ENCODE assay signal across 1 cellular context in the genomic region with DNA sequence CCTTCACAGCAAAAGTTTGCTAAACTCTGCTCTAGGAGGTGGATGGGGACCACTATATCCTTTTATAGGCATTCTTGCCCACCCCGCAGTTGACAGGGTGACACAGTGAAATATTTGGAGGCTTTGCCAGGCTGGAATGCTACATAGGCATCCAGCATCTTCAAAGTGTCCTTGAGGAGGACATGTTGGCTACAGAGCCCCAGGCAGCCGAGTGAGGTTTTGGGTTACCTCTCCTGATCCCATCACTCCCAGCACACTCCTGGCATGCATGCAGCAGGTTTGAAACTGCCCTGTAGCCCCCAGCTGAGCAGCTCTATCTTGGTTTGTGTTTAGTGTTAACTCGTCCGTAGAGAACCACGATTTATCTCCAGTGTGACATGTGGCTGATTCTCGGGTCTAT.
TF ChIP-seq lines count a peak whose summit lies in the region.

No MANE protein-coding gene starts in this region.

TF ChIP-seq in IMR-90, 13 proteins besides CTCF, POLR2A, EP300 and RAD21 (continued from another document):
- TF ChIP-seq, protein P1, sequence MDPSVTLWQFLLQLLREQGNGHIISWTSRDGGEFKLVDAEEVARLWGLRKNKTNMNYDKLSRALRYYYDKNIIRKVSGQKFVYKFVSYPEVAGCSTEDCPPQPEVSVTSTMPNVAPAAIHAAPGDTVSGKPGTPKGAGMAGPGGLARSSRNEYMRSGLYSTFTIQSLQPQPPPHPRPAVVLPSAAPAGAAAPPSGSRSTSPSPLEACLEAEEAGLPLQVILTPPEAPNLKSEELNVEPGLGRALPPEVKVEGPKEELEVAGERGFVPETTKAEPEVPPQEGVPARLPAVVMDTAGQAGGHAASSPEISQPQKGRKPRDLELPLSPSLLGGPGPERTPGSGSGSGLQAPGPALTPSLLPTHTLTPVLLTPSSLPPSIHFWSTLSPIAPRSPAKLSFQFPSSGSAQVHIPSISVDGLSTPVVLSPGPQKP (IDR thresholded peaks at IDR 0.05; ENCODE audit: borderline replicate concordance, low read depth, low read length) = no peak
- TF ChIP-seq FOS (IDR thresholded peaks at IDR 0.05; ENCODE audit: low read depth, low read length) (no peak), MXI1 (IDR thresholded peaks at IDR 0.05; ENCODE audit: borderline replicate concordance, low read depth, low read length) (no peak), SMC3 (IDR thresholded peaks at IDR 0.05; ENCODE audit: low read depth, low read length) (no peak), USF2 (IDR thresholded peaks at IDR 0.05; ENCODE audit: low read depth, low read length) (no peak), CEBPB (IDR thresholded peaks at IDR 0.05; ENCODE audit: low read depth, low read length) (no peak), RFX5 (IDR thresholded peaks at IDR 0.05; ENCODE audit: low read depth, low read length) (no peak), CHD1 (IDR thresholded peaks at IDR 0.05; ENCODE audit: low read depth, low read length) (no peak), RCOR1 (IDR thresholded peaks at IDR 0.05; ENCODE audit: insufficient replicate concordance, low read length) (no peak), MAFK (IDR thresholded peaks at IDR 0.05; ENCODE audit: low read depth, low read length) (no peak)
